ENCODE assay signal across 9 cellular contexts in the genomic region with DNA sequence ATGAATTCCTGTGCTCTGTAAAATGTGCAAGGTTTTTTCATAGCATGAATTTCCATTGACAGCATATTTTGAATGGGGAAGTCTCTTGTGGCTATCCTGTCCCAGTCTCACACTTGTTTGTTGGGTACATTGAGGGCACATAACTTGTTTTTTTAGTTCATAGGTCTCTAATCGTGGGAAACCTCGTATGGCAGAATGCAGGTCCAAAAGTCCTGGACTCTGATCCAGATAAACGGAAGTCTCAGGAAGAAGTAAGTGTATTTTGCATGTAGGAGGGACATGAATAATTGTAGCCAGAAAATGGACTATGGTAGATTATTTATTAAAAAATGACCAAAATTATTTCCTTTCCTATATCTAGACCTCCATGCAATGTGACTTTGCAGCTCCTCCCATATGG. TPM values are rescaled to one million over a fixed set of nuclear protein-coding genes. Genes with fewer than 3 reads are reported as not detected.
"Had no signal": no experiment of that assay in that cellular context is flagged by ENCODE, and none has a peak within 500 bp of the region (broad histone marks: within the 10 kb centered on the region; RNA-seq: fewer than 3 reads in every experiment).

No MANE protein-coding gene starts in this region.

- DNase-seq: GDM1, GF-D8 had no signal

- H3K4me3 ChIP-seq: GM12878 had no signal

- ATAC-seq: GM12878 had no signal

- FAIRE-seq: G401.6, GM12878, GM12891, GM12892, GM18507, GM19239 had no signal

RNA-seq across cellular contexts. Expression of a gene that starts 20.9 kb away (rescaled TPM):
- total RNA-seq: G401 had no signal
